ENCODE assay signal across 7 cellular contexts in the genomic region with DNA sequence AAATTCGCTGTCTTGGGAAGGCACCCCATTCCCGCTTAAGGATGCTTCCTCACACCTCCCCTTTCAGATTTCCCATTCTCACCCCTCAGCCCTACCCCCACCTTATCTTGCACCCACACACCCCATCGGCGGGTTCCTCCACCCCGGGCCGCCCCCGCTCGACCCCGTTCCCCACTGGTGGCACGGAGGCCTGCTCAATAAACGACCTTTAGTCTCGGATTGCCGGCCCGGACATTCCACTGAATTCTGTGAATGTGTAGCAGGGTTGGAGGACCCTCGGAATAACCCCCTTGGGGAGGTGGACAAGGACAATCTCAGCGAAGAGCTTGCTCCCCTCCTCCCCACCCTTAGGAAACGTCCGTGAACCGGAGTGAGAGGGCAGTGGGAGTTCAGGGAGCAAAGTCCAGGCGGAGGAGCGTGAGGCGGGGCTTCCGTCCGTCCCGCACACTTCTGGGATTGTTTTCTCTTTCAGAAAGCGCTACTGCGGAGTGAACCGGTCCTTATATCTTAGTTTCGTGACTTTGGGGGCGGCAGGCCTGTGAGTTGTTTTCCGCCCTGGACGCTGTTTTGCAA. TPM values are rescaled to one million over a fixed set of nuclear protein-coding genes. Genes with fewer than 3 reads are reported as not detected.
A peak's percentile ranks its signal among the peaks of the same experiment; 100 is the strongest.
DNase-seq lines count a peak whose midpoint lies in the region; ATAC-seq and TF ChIP-seq lines count a peak whose summit lies in the region.

No MANE protein-coding gene starts in this region.

- peaks cover 36% of the 10 kb centered on the region for H3K27me3 Mint-ChIP-seq in activated T-helper 17 cell treated with anti-CD3 and anti-CD28 coated beads, Interleukin-2, amount 50 U/mL, for 72 hours
- H3K27me3 Mint-ChIP-seq in immature natural killer cell (ENCODE audit: low read depth in 3 of 3) = peaks cover 12 to 19% (median 13%) of the 10 kb centered on the region in 3 donors
- H3K27me3 Mint-ChIP-seq in stimulated activated memory B cell treated with anti-CD40 and anti-IgM and Interleukin-4, amounts not matched to agents 10 μg/mL and 1 μg/mL and 100 μg/mL, for 72 hours = peaks cover 62% of the 10 kb centered on the region

- peaks cover 30% of the 10 kb centered on the region for H3K4me1 Mint-ChIP-seq in activated T-helper 17 cell treated with anti-CD3 and anti-CD28 coated beads, Interleukin-2, amount 50 U/mL, for 72 hours
- H3K4me1 Mint-ChIP-seq in immature natural killer cell = peaks cover 73 to 78% of the 10 kb centered on the region in 2 donors
- peaks cover 81% of the 10 kb centered on the region for H3K4me1 Mint-ChIP-seq in stimulated activated memory B cell treated with anti-CD40 and anti-IgM and Interleukin-4, amounts not matched to agents 10 μg/mL and 1 μg/mL and 100 μg/mL, for 72 hours

- CTCF ChIA-PET in HEK293T (lab: Yijun Ruan, JAX) = no interaction called here

- no peaks in the 10 kb centered on the region for H3K9me3 Mint-ChIP-seq in activated T-helper 17 cell treated with anti-CD3 and anti-CD28 coated beads, Interleukin-2, amount 50 U/mL, for 72 hours
- no peaks in the 10 kb centered on the region for H3K9me3 Mint-ChIP-seq in immature natural killer cell
- no peaks in the 10 kb centered on the region for H3K9me3 Mint-ChIP-seq in stimulated activated memory B cell treated with anti-CD40 and anti-IgM and Interleukin-4, amounts not matched to agents 10 μg/mL and 1 μg/mL and 100 μg/mL, for 72 hours

- DNase-seq in HEK293T (ENCODE audit: extremely low spot score) (peak; percentile 23), immature natural killer cell (no peak), NCI-H748 treated with DMSO at 0.1 percent for 48 hours (lab: John Stamatoyannopoulos, UW) (no peak)

- H3K27ac Mint-ChIP-seq in activated T-helper 17 cell treated with anti-CD3 and anti-CD28 coated beads, Interleukin-2, amount 50 U/mL, for 72 hours = no peak overlapping the region
- H3K27ac Mint-ChIP-seq in immature natural killer cell = peak overlapping the region; percentile 39 to 89 (median 78)
- peak overlapping the region; percentile 80 for H3K27ac Mint-ChIP-seq in stimulated activated memory B cell treated with anti-CD40 and anti-IgM and Interleukin-4, amounts not matched to agents 10 μg/mL and 1 μg/mL and 100 μg/mL, for 72 hours

- H3K4me3 Mint-ChIP-seq in activated T-helper 17 cell treated with anti-CD3 and anti-CD28 coated beads, Interleukin-2, amount 50 U/mL, for 72 hours = peak overlapping the region; percentile 69
- H3K4me3 Mint-ChIP-seq in immature natural killer cell = peak overlapping the region; percentile 82 to 90 (median 86)
- peak overlapping the region; percentile 76 for H3K4me3 Mint-ChIP-seq in stimulated activated memory B cell treated with anti-CD40 and anti-IgM and Interleukin-4, amounts not matched to agents 10 μg/mL and 1 μg/mL and 100 μg/mL, for 72 hours

- POLR2A ChIA-PET in HEK293T (lab: Yijun Ruan, JAX) = interaction anchor here (1.3 to 2.9 kb wide), 3 partner anchors 8 to 29 kb away, joined by 3 to 18 read pairs (median 9); a partner anchor contains a TSS

- no peak for ATAC-seq in activated T-helper 17 cell treated with anti-CD3 and anti-CD28 coated beads, Interleukin-2, amount 50 U/mL, for 72 hours (replicated peaks)
- ATAC-seq in stimulated activated memory B cell treated with anti-CD40 and anti-IgM and Interleukin-4, amounts not matched to agents 10 μg/mL and 1 μg/mL and 100 μg/mL, for 72 hours = no peak
- ATAC-seq in HG03457 (IDR thresholded peaks at IDR 0.05; ENCODE audit: unreplicated experiment) (no peak), GM19397 (IDR thresholded peaks at IDR 0.05; ENCODE audit: unreplicated experiment) (no peak)

- H3K36me3 Mint-ChIP-seq in activated T-helper 17 cell treated with anti-CD3 and anti-CD28 coated beads, Interleukin-2, amount 50 U/mL, for 72 hours (ENCODE audit: low read depth) = peaks cover 35% of the 10 kb centered on the region
- H3K36me3 Mint-ChIP-seq in immature natural killer cell = peaks cover 3 to 16% (median 13%) of the 10 kb centered on the region in 3 donors
- peaks cover 24% of the 10 kb centered on the region for H3K36me3 Mint-ChIP-seq in stimulated activated memory B cell treated with anti-CD40 and anti-IgM and Interleukin-4, amounts not matched to agents 10 μg/mL and 1 μg/mL and 100 μg/mL, for 72 hours

TF ChIP-seq in HEK293T, 16 proteins besides CTCF, POLR2A, EP300 and RAD21:
- TF ChIP-seq SP1 (IDR thresholded peaks at IDR 0.05) (no peak), FOXM1 (IDR thresholded peaks at IDR 0.05; ENCODE audit: borderline replicate concordance) (no peak), ARNT (IDR thresholded peaks at IDR 0.05) (no peak), L3MBTL2 (conservative IDR thresholded peaks at IDR 0.05) (no peak), BHLHE40 (IDR thresholded peaks at IDR 0.05; ENCODE audit: borderline replicate concordance) (no peak), SUZ12 (IDR thresholded peaks at IDR 0.05) (no peak), ELF4 (IDR thresholded peaks at IDR 0.05) (no peak), TARDBP (IDR thresholded peaks at IDR 0.05) (no peak), ZNF384 (IDR thresholded peaks at IDR 0.05) (no peak), HDGF (IDR thresholded peaks at IDR 0.05; ENCODE audit: borderline replicate concordance) (no peak), CTBP1 (IDR thresholded peaks at IDR 0.05; ENCODE audit: borderline replicate concordance) (no peak), FOXA1 (IDR thresholded peaks at IDR 0.05) (no peak), LEF1 (IDR thresholded peaks at IDR 0.05; ENCODE audit: borderline replicate concordance) (no peak), NFRKB (IDR thresholded peaks at IDR 0.05) (no peak), FOXK2 (IDR thresholded peaks at IDR 0.05) (no peak)
- TF ChIP-seq, protein P1, sequence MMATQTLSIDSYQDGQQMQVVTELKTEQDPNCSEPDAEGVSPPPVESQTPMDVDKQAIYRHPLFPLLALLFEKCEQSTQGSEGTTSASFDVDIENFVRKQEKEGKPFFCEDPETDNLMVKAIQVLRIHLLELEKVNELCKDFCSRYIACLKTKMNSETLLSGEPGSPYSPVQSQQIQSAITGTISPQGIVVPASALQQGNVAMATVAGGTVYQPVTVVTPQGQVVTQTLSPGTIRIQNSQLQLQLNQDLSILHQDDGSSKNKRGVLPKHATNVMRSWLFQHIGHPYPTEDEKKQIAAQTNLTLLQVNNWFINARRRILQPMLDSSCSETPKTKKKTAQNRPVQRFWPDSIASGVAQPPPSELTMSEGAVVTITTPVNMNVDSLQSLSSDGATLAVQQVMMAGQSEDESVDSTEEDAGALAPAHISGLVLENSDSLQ (IDR thresholded peaks at IDR 0.05) = no peak

RNA-seq across cellular contexts. Expression of a gene that starts 2.8 kb away (rescaled TPM):
- 1 to 10 TPM in 1 of 2 donors, under 1 TPM in 1; 0.39 to 1.3 TPM for total RNA-seq in activated T-helper 17 cell treated with anti-CD3 and anti-CD28 coated beads, Interleukin-2, amount 50 U/mL, for 72 hours
- not detected for polyA plus RNA-seq in immature natural killer cell

RNA-seq across cellular contexts. Expression of a gene that starts 5.3 kb away (rescaled TPM):
- 10 to 100 TPM; 22.0 to 32.8 TPM for total RNA-seq in activated T-helper 17 cell treated with anti-CD3 and anti-CD28 coated beads, Interleukin-2, amount 50 U/mL, for 72 hours
- polyA plus RNA-seq in immature natural killer cell = 10 to 100 TPM; 18.8 to 22.8 (median 19.5) TPM

RNA-seq across cellular contexts. Expression of a gene that starts 12.0 kb away (rescaled TPM):
- total RNA-seq in activated T-helper 17 cell treated with anti-CD3 and anti-CD28 coated beads, Interleukin-2, amount 50 U/mL, for 72 hours = 1 to 10 TPM in 1 of 2 donors, under 1 TPM in 1; 0.39 to 1.4 TPM
- polyA plus RNA-seq in immature natural killer cell = not detected

RNA-seq across cellular contexts. Expression of a gene that starts 19.4 kb away (rescaled TPM):
- 10 to 100 TPM; 27.2 to 32.4 TPM for total RNA-seq in activated T-helper 17 cell treated with anti-CD3 and anti-CD28 coated beads, Interleukin-2, amount 50 U/mL, for 72 hours
- 10 to 100 TPM; 15.9 to 35.1 (median 31.9) TPM for polyA plus RNA-seq in immature natural killer cell

RNA-seq across cellular contexts. Expression of a gene that starts 19.4 kb away (rescaled TPM):
- 10 to 100 TPM; 25.4 to 26.3 TPM for total RNA-seq in activated T-helper 17 cell treated with anti-CD3 and anti-CD28 coated beads, Interleukin-2, amount 50 U/mL, for 72 hours
- polyA plus RNA-seq in immature natural killer cell = 10 to 100 TPM in 1 of 3 donors, 1 to 10 TPM in 2; 4.1 to 16.6 (median 4.4) TPM
